ENCODE assay signal across 12 cellular contexts in genomic region chr2:135078417-135078816, GRCh38. TPM values are rescaled to one million over a fixed set of nuclear protein-coding genes. Genes with fewer than 3 reads are reported as not detected.
"Had no signal": no experiment of that assay in that cellular context is flagged by ENCODE, and none has a peak within 500 bp of the region (broad histone marks: within the 10 kb centered on the region; RNA-seq: fewer than 3 reads in every experiment).

No MANE protein-coding gene starts in this region.

- FAIRE-seq: H1, H54 had no signal

- H3K27ac ChIP-seq: GM23248 had no signal

- DNase-seq: GM23248, GOT3, H7, H9, HCEC 1CT, HFFc6 had no signal

- H2AFZ ChIP-seq: GM23248, GM23338 had no signal

- ATAC-seq: GM23338, HCT116 had no signal

- H3K4me3 ChIP-seq: GM23248, GM23338, HAP-1 had no signal

- H3K4me1 ChIP-seq: HAP-1 had no signal

- H3K4me2 ChIP-seq: GM23338 had no signal

- H3K9ac ChIP-seq: GM23248 had no signal

RNA-seq across cellular contexts. Expression of gene MAP3K19, which starts 31.2 kb away (rescaled TPM):
- total RNA-seq: GM23248, GM23338, H1, H4, H7, H9, HFFc6 had no signal
- polyA plus RNA-seq: GM23248, GM23338, H1 had no signal
